8 cellular contexts compared by ENCODE assay signal in genomic region chr9:35736201-35736633, GRCh38. TPM values are rescaled to one million over a fixed set of nuclear protein-coding genes. Genes with fewer than 3 reads are reported as not detected.
DNase-seq lines count a peak whose midpoint lies in the region; ATAC-seq, FAIRE-seq and TF ChIP-seq lines count a peak whose summit lies in the region.

No MANE protein-coding gene starts in this region.

- CTCF ChIA-PET in BJ (lab: Yijun Ruan, JAX) = interaction anchor here (0.8 to 5.8 kb wide), 15 partner anchors 10 to 146 kb away, joined by 3 to 78 read pairs (median 3); partner anchors contain the start of genes GBA2, RGP1 and SPAG8

- H3K4me3 ChIP-seq in BJ (ENCODE audit: low read depth, low read length) (no peak overlapping the region), dorsolateral prefrontal cortex (no peak overlapping the region), mesodermal cell (ENCODE audit: extremely low read depth, insufficient read depth, low read length, poor library complexity, severe bottlenecking) (no peak overlapping the region), thoracic aorta (no peak overlapping the region)

- H3K9me3 ChIP-seq in mesodermal cell (ENCODE audit: control insufficient read depth, low read length) (no peaks in the 10 kb centered on the region), thoracic aorta (no peaks in the 10 kb centered on the region)

- H3K4me1 ChIP-seq in mesodermal cell (ENCODE audit: control insufficient read depth, insufficient read depth, low read length, poor library complexity, severe bottlenecking) = peaks cover 20% of the 10 kb centered on the region
- peaks cover 11 to 17% of the 10 kb centered on the region in 2 donors for H3K4me1 ChIP-seq in thoracic aorta (ENCODE audit: control insufficient read depth in 1 of 2, low read depth in 2 of 2)

- H3K27me3 ChIP-seq in BJ (ENCODE audit: control insufficient read depth, insufficient read depth, low read length) (no peaks in the 10 kb centered on the region), dorsolateral prefrontal cortex (no peaks in the 10 kb centered on the region), thoracic aorta (replicated peaks; ENCODE audit: insufficient read depth) (no peaks in the 10 kb centered on the region)

- no peak for FAIRE-seq in H54 (lab: Jason Lieb, UNC)

- peak overlapping the region in 12 of 59 donors; percentile 3 to 67 (median 38) for H3K27ac ChIP-seq in dorsolateral prefrontal cortex
- H3K27ac ChIP-seq in mesodermal cell (ENCODE audit: low read depth, low read length, severe bottlenecking) = peak overlapping the region; percentile 75
- H3K27ac ChIP-seq in thoracic aorta = peak overlapping the region in 1 of 2 donors; percentile 19

- intact Hi-C loops in dorsolateral prefrontal cortex (cut with DNase I) = loop anchor here in 1 of 2 donors (10.0 kb wide), 1 partner anchor 251 kb away; no protein-coding TSS in a partner anchor

- WGBS in mesodermal cell (ENCODE audit: insufficient coverage in 2 of 2), 2 experiments = 51 to 62% methylated on average over 4 of the region's 5 CpGs

- TF ChIP-seq CTCF in BJ (IDR thresholded peaks at IDR 0.05; ENCODE audit: insufficient read depth, low read depth, low read length) (peak; percentile 95), dorsolateral prefrontal cortex (IDR thresholded peaks at IDR 0.05 in 54 of 56, conservative IDR thresholded peaks at IDR 0.05 in 2 of 56; ENCODE audit: low read depth in 1 of 56, partially characterized antibody in 56 of 56) (peak in 54 of 56 donors; percentile 36 to 73 (median 62)), thoracic aorta (IDR thresholded peaks at IDR 0.05) (peak; percentile 75)

- peaks cover 43% of the 10 kb centered on the region for H3K36me3 ChIP-seq in BJ (ENCODE audit: control insufficient read depth, insufficient read depth, low read length)
- H3K36me3 ChIP-seq in mesodermal cell (ENCODE audit: control insufficient read depth, insufficient read depth, low read length) = peaks cover 70% of the 10 kb centered on the region
- peaks cover 60% of the 10 kb centered on the region for H3K36me3 ChIP-seq in thoracic aorta

- POLR2A ChIA-PET in BJ (lab: Charles Lee) = no interaction called here

- no peak for TF ChIP-seq POLR2A in H54 (IDR thresholded peaks at IDR 0.05; ENCODE audit: low read depth, low read length)

- DNase-seq in BJ (ENCODE audit: low read depth) (no peak), H54 (ENCODE audit: insufficient read length, low spot score) (peak; percentile 48), NCI-H460 (ENCODE audit: extremely low read depth, low read depth) (peak; percentile 74), dorsolateral prefrontal cortex (peak in 6 of 10 donors; percentile 39 to 65 (median 58)), thoracic aorta (ENCODE audit: low spot score) (no peak)
- DNase-seq in activated CD4-positive, alpha-beta T cell treated with anti-CD3 and anti-CD28 coated beads for 1 hour = peak; percentile 55

- no peak for ATAC-seq in thoracic aorta (ENCODE audit: insufficient number of reproducible peaks, low FRiP score, low read depth)
- no peak for ATAC-seq in GM19395 (IDR thresholded peaks at IDR 0.05; ENCODE audit: unreplicated experiment)

RNA-seq across cellular contexts. Expression of gene CREB3, which starts 3.8 kb away (rescaled TPM):
- polyA plus RNA-seq in BJ (2011; rRNA removed) = 67.9 and 75.8 TPM in 2 replicates
- polyA minus RNA-seq in BJ (2011; rRNA and poly(A)+ RNA removed) = 43.3 and 58.6 TPM in 2 replicates
- total RNA-seq in NCI-H460 (2014; rRNA removed; shearing (Covaris generic)) = 22.4 and 24.5 TPM in 2 replicates
- 19.8 and 26.2 TPM in 2 replicates for polyA plus RNA-seq in NCI-H460 (2014; cell fraction: nucleus; rRNA removed)
- total RNA-seq in dorsolateral prefrontal cortex = 10 to 100 TPM; 30.1 to 53.9 (median 40.9) TPM
- polyA plus RNA-seq in mesodermal cell (2013, experiment 1 of 2) = 34.7 TPM
- 31.3 TPM for polyA plus RNA-seq in mesodermal cell (2013, experiment 2 of 2)
- 10 to 100 TPM; 46.0 to 62.4 TPM for total RNA-seq in thoracic aorta

RNA-seq across cellular contexts. Expression of gene TLN1, which starts 4.2 kb away (rescaled TPM):
- polyA plus RNA-seq in BJ (2011; rRNA removed) = 215 and 399 TPM in 2 replicates
- polyA minus RNA-seq in BJ (2011; rRNA and poly(A)+ RNA removed) = 1,219 and 1,318 TPM in 2 replicates
- 44.8 TPM in 2 replicates for total RNA-seq in NCI-H460 (2014; rRNA removed; shearing (Covaris generic))
- polyA plus RNA-seq in NCI-H460 (2014; cell fraction: nucleus; rRNA removed) = 38.4 and 42.5 TPM in 2 replicates
- 100 to 1,000 TPM in 81 of 120 experiments, 10 to 100 TPM in 39; 65.1 to 206 (median 112) TPM for total RNA-seq in dorsolateral prefrontal cortex
- 146 TPM for polyA plus RNA-seq in mesodermal cell (2013, experiment 1 of 2)
- 113 TPM for polyA plus RNA-seq in mesodermal cell (2013, experiment 2 of 2)
- 1,000 to 10,000 TPM in 1 of 2 donors, 100 to 1,000 TPM in 1; 889 to 1,019 TPM for total RNA-seq in thoracic aorta

RNA-seq across cellular contexts. Expression of gene GBA2, which starts 12.8 kb away (rescaled TPM):
- polyA plus RNA-seq in BJ (2011; rRNA removed) = 30.3 and 44.1 TPM in 2 replicates
- polyA minus RNA-seq in BJ (2011; rRNA and poly(A)+ RNA removed) = 24.5 and 32.9 TPM in 2 replicates
- 19.8 and 24.0 TPM in 2 replicates for total RNA-seq in NCI-H460 (2014; rRNA removed; shearing (Covaris generic))
- polyA plus RNA-seq in NCI-H460 (2014; cell fraction: nucleus; rRNA removed) = 135 and 144 TPM in 2 replicates
- total RNA-seq in dorsolateral prefrontal cortex (100 to 1,000 TPM in 98 of 120 experiments, 10 to 100 TPM in 22; 79.3 to 156 (median 112) TPM), thoracic aorta (100 to 1,000 TPM in 1 of 2 donors, 10 to 100 TPM in 1; 75.8 to 115 TPM)
- polyA plus RNA-seq in mesodermal cell (2013, experiment 1 of 2) = 78.5 TPM
- 58.0 TPM for polyA plus RNA-seq in mesodermal cell (2013, experiment 2 of 2)

RNA-seq across cellular contexts. Expression of gene RGP1, which starts 12.9 kb away (rescaled TPM):
- 17.4 and 19.7 TPM in 2 replicates for polyA plus RNA-seq in BJ (2011; rRNA removed)
- polyA minus RNA-seq in BJ (2011; rRNA and poly(A)+ RNA removed) = 16.5 and 20.0 TPM in 2 replicates
- 13.0 and 15.0 TPM in 2 replicates for total RNA-seq in NCI-H460 (2014; rRNA removed; shearing (Covaris generic))
- polyA plus RNA-seq in NCI-H460 (2014; cell fraction: nucleus; rRNA removed) = 12.7 and 14.8 TPM in 2 replicates
- total RNA-seq in dorsolateral prefrontal cortex (10 to 100 TPM; 30.0 to 52.9 (median 38.4) TPM), thoracic aorta (10 to 100 TPM; 23.0 to 24.5 TPM)
- polyA plus RNA-seq in mesodermal cell (2013, experiment 1 of 2) = 19.8 TPM
- 18.2 TPM for polyA plus RNA-seq in mesodermal cell (2013, experiment 2 of 2)

RNA-seq across cellular contexts. Expression of gene MSMP, which starts 17.9 kb away (rescaled TPM):
- not detected in 2 replicates for polyA plus RNA-seq in BJ (2011; rRNA removed)
- not detected in 2 replicates for polyA minus RNA-seq in BJ (2011; rRNA and poly(A)+ RNA removed)
- 1.1 TPM in 1 of 2 replicates, not detected in the other for total RNA-seq in NCI-H460 (2014; rRNA removed; shearing (Covaris generic))
- polyA plus RNA-seq in NCI-H460 (2014; cell fraction: nucleus; rRNA removed) = not detected in 2 replicates
- total RNA-seq in dorsolateral prefrontal cortex (1 to 10 TPM in 17 of 120 experiments, under 1 TPM in 5, not detected in 98; 0.68 to 8.6 (median 1.2) TPM), thoracic aorta (not detected)
- polyA plus RNA-seq in mesodermal cell (2013, experiment 1 of 2) = 1.4 TPM
- polyA plus RNA-seq in mesodermal cell (2013, experiment 2 of 2) = not detected

Comparison
In these comparisons a context has a peak if more than half of its experiments do, and no peak if none do; other contexts are left out.
1. DNase-seq: peak in H54 (single experiment), NCI-H460 (single experiment), activated CD4-positive, alpha-beta T cell treated with anti-CD3 and anti-CD28 coated beads for 1 hour (single experiment) and dorsolateral prefrontal cortex (6 of 10); none in BJ (single experiment) and thoracic aorta (single experiment).
2. RNA of gene TLN1, which starts 4.2 kb away (total RNA-seq): 889 to 1,019 TPM in thoracic aorta; 65.1 to 206 TPM in dorsolateral prefrontal cortex and 44.8 TPM in NCI-H460; every median in the first group is over 4 times any median in the second.
3. Peak in every context shown above with its lines, with median percentiles within 50 percentile points of each other: CTCF ChIP-seq.